8 cellular contexts compared by ENCODE assay signal in genomic region chr22:39545310-39546063, GRCh38. TPM values are rescaled to one million over a fixed set of nuclear protein-coding genes. Genes with fewer than 3 reads are reported as not detected.
A peak's percentile ranks its signal among the peaks of the same experiment; 100 is the strongest.
DNase-seq lines count a peak whose midpoint lies in the region; ATAC-seq and TF ChIP-seq lines count a peak whose summit lies in the region.

No MANE protein-coding gene starts in this region.

- H3K27me3 Mint-ChIP-seq in CD4-positive, CD25-positive, alpha-beta regulatory T cell: peaks cover 64% of the 10 kb centered on the region
- H3K27me3 Mint-ChIP-seq in neural crest cell (ENCODE audit: low read depth): peaks cover 70% of the 10 kb centered on the region

- TF ChIP-seq CTCF in neural crest cell (conservative IDR thresholded peaks at IDR 0.05): no peak

- H3K9ac ChIP-seq in adipocyte (ENCODE audit: low read length): no peak overlapping the region

- H3K27me3 ChIP-seq in CD4-positive, CD25-positive, alpha-beta regulatory T cell (ENCODE audit: control insufficient read depth, insufficient read depth, low read length): peaks cover 6% of the 10 kb centered on the region
- peaks cover 59% of the 10 kb centered on the region for H3K27me3 ChIP-seq in adipocyte (replicated peaks; ENCODE audit: control insufficient read depth, insufficient read depth, low read length)

- H3K9me3 ChIP-seq in CD4-positive, CD25-positive, alpha-beta regulatory T cell (ENCODE audit: control insufficient read depth in 2 of 2, low read length in 2 of 2): no peaks in the 10 kb centered on the region
- H3K9me3 ChIP-seq in adipocyte (ENCODE audit: control insufficient read depth, low read length): no peaks in the 10 kb centered on the region

- in situ Hi-C loops in SK-MEL-5 (cut with HindIII; ENCODE audit: low pct_unique_long_range_greater_than_20kb, low sequenced_read_pairs): no loop called here

- H3K9me3 Mint-ChIP-seq in CD4-positive, CD25-positive, alpha-beta regulatory T cell: peaks cover 0 to 4% (median 0%) of the 10 kb centered on the region in 7 donors
- H3K9me3 Mint-ChIP-seq in neural crest cell: no peaks in the 10 kb centered on the region

- no peaks in the 10 kb centered on the region for H3K36me3 Mint-ChIP-seq in CD4-positive, CD25-positive, alpha-beta regulatory T cell
- H3K36me3 Mint-ChIP-seq in neural crest cell (ENCODE audit: low read depth): no peaks in the 10 kb centered on the region

- no peak overlapping the region for H3K4me3 ChIP-seq in CD4-positive, CD25-positive, alpha-beta regulatory T cell (ENCODE audit: low read depth, low read length)
- no peak overlapping the region for H3K4me3 ChIP-seq in adipocyte (ENCODE audit: low read length)

- peak overlapping the region in 1 of 3 donors; percentile 54 for H3K27ac Mint-ChIP-seq in CD4-positive, CD25-positive, alpha-beta regulatory T cell
- H3K27ac Mint-ChIP-seq in neural crest cell (ENCODE audit: unreplicated experiment): no peak overlapping the region

- peak; percentile 52 to 56 for ATAC-seq in CD4-positive, CD25-positive, alpha-beta regulatory T cell (ENCODE audit: low read depth in 2 of 2)
- no peak for ATAC-seq in GM21526 (IDR thresholded peaks at IDR 0.05; ENCODE audit: low FRiP score, unreplicated experiment)
- ATAC-seq in HG03175 (IDR thresholded peaks at IDR 0.05; ENCODE audit: unreplicated experiment): no peak
- ATAC-seq in GM19324 (IDR thresholded peaks at IDR 0.05; ENCODE audit: low FRiP score, unreplicated experiment): no peak

- peak; percentile 46 to 66 (median 55) for DNase-seq in CD4-positive, CD25-positive, alpha-beta regulatory T cell
- DNase-seq in SK-MEL-5 (ENCODE audit: low read depth, low spot score) (peak; percentile 58), adipocyte (ENCODE audit: low read depth) (peak; percentile 49), neural crest cell (ENCODE audit: low read depth, low spot score) (peak; percentile 76), inferior parietal cortex (ENCODE audit: extremely low spot score) (no peak)

- no peak overlapping the region for H3K27ac ChIP-seq in CD4-positive, CD25-positive, alpha-beta regulatory T cell (ENCODE audit: insufficient read depth, low read length, poor library complexity, severe bottlenecking)

- peaks cover 0 to 19% (median 13%) of the 10 kb centered on the region in 4 donors for H3K4me1 Mint-ChIP-seq in CD4-positive, CD25-positive, alpha-beta regulatory T cell
- peaks cover 3% of the 10 kb centered on the region for H3K4me1 Mint-ChIP-seq in neural crest cell

- peaks cover 5% of the 10 kb centered on the region for H3K4me1 ChIP-seq in CD4-positive, CD25-positive, alpha-beta regulatory T cell (ENCODE audit: control insufficient read depth, insufficient read depth, low read length, poor library complexity, severe bottlenecking)
- peaks cover 3% of the 10 kb centered on the region for H3K4me1 ChIP-seq in adipocyte (ENCODE audit: control insufficient read depth, insufficient read depth, low read length)

- H3K36me3 ChIP-seq in CD4-positive, CD25-positive, alpha-beta regulatory T cell (ENCODE audit: control insufficient read depth, insufficient read depth, low read length): no peaks in the 10 kb centered on the region
- no peaks in the 10 kb centered on the region for H3K36me3 ChIP-seq in adipocyte (ENCODE audit: control insufficient read depth, insufficient read depth, low read length, severe bottlenecking)

- H3K4me3 Mint-ChIP-seq in CD4-positive, CD25-positive, alpha-beta regulatory T cell: peak overlapping the region in 1 of 4 donors; percentile 68
- H3K4me3 Mint-ChIP-seq in neural crest cell: no peak overlapping the region

RNA-seq across cellular contexts. Expression of gene RPS19BP1, which starts 12.9 kb away (rescaled TPM):
- 42.9 TPM for total RNA-seq in CD4-positive, CD25-positive, alpha-beta regulatory T cell
- polyA plus RNA-seq in CD4-positive, CD25-positive, alpha-beta regulatory T cell: 100 to 1,000 TPM; 102 to 117 (median 110) TPM
- total RNA-seq in SK-MEL-5 (2014; rRNA removed; shearing (Covaris generic)): 173 and 176 TPM in 2 replicates
- 196 and 243 TPM in 2 replicates for polyA plus RNA-seq in SK-MEL-5 (2015; cell fraction: cytosol; rRNA removed)
- 90.0 and 127 TPM in 2 replicates for polyA plus RNA-seq in SK-MEL-5 (2015; cell fraction: nucleus; rRNA removed)
- 67.5 and 72.6 TPM in 2 replicates for total RNA-seq in neural crest cell

RNA-seq across cellular contexts. Expression of gene CACNA1I, which starts 25.1 kb away (rescaled TPM):
- 10.6 TPM for total RNA-seq in CD4-positive, CD25-positive, alpha-beta regulatory T cell
- under 1 TPM; 0.06 to 0.45 (median 0.30) TPM for polyA plus RNA-seq in CD4-positive, CD25-positive, alpha-beta regulatory T cell
- total RNA-seq in SK-MEL-5 (2014; rRNA removed; shearing (Covaris generic)): not detected in 2 replicates
- 0.01 TPM in 1 of 2 replicates, not detected in the other for polyA plus RNA-seq in SK-MEL-5 (2015; cell fraction: cytosol; rRNA removed)
- polyA plus RNA-seq in SK-MEL-5 (2015; cell fraction: nucleus; rRNA removed): not detected in 2 replicates
- total RNA-seq in neural crest cell: 0.07 TPM in 2 replicates

RNA-seq across cellular contexts. Expression of gene ATF4, which starts 25.1 kb away (rescaled TPM):
- 246 TPM for total RNA-seq in CD4-positive, CD25-positive, alpha-beta regulatory T cell
- 10 to 100 TPM; 58.2 to 75.2 (median 69.1) TPM for polyA plus RNA-seq in CD4-positive, CD25-positive, alpha-beta regulatory T cell
- 794 and 900 TPM in 2 replicates for total RNA-seq in SK-MEL-5 (2014; rRNA removed; shearing (Covaris generic))
- polyA plus RNA-seq in SK-MEL-5 (2015; cell fraction: cytosol; rRNA removed): 1,242 and 1,298 TPM in 2 replicates
- 960 and 1,056 TPM in 2 replicates for polyA plus RNA-seq in SK-MEL-5 (2015; cell fraction: nucleus; rRNA removed)
- 363 and 364 TPM in 2 replicates for total RNA-seq in neural crest cell

RNA-seq across cellular contexts. Expression of gene MIEF1, which starts 43.4 kb away (rescaled TPM):
- 16.0 TPM for total RNA-seq in CD4-positive, CD25-positive, alpha-beta regulatory T cell
- polyA plus RNA-seq in CD4-positive, CD25-positive, alpha-beta regulatory T cell: 10 to 100 TPM; 24.0 to 39.8 (median 29.8) TPM
- 34.1 and 35.5 TPM in 2 replicates for total RNA-seq in SK-MEL-5 (2014; rRNA removed; shearing (Covaris generic))
- 58.3 and 69.1 TPM in 2 replicates for polyA plus RNA-seq in SK-MEL-5 (2015; cell fraction: cytosol; rRNA removed)
- 21.0 and 33.4 TPM in 2 replicates for polyA plus RNA-seq in SK-MEL-5 (2015; cell fraction: nucleus; rRNA removed)
- 43.3 and 45.0 TPM in 2 replicates for total RNA-seq in neural crest cell

Comparison
In these comparisons a context has a peak if more than half of its experiments do, and no peak if none do; other contexts are left out.
1. ATAC-seq: peak in CD4-positive, CD25-positive, alpha-beta regulatory T cell (2 of 2); none in GM21526 (single experiment), HG03175 (single experiment) and GM19324 (single experiment).
2. RNA of gene CACNA1I, which starts 25.1 kb away (total RNA-seq): 10.6 TPM in CD4-positive, CD25-positive, alpha-beta regulatory T cell (single experiment); 0.07 TPM in neural crest cell and not detected in SK-MEL-5; every median in the first group is over 10 times any median in the second.